ENCODE assay signal across 17 cellular contexts in the genomic region with DNA sequence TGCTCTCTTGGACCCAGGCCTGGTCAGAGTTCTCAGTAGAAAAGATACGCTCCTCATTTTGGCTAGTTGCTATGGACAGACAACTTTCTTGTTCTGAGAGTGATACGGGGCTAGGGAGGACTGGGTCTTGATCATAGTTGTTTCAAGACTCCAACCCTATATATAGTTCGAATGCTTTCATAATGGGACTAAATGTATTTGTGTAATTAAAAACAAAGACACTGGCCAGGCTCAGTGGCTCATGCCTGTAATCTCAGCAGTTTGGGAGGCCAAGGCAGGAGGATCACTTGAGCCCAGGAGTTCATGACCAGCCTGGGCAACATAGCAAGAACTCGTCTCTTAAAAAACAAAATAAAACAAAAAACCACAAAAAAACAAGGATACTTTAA. TPM values are rescaled to one million over a fixed set of nuclear protein-coding genes. Genes with fewer than 3 reads are reported as not detected.
DNase-seq lines count a peak whose midpoint lies in the region; ATAC-seq, FAIRE-seq and TF ChIP-seq lines count a peak whose summit lies in the region.
"Had no signal": no experiment of that assay in that cellular context is flagged by ENCODE, and none has a peak within 500 bp of the region (broad histone marks: within the 10 kb centered on the region; RNA-seq: fewer than 3 reads in every experiment).

No MANE protein-coding gene starts in this region.

- H3K27me3 Mint-ChIP-seq in T-helper 1 cell treated with Interleukin-12 subunit alpha and Interleukin-12 subunit beta and Interleukin-4 antibody, amounts not matched to agents 30 μg/mL and 1 μg/mL, for 36 hours (ENCODE audit: low read depth): no peaks in the 10 kb centered on the region
- H3K27me3 Mint-ChIP-seq in CD4-positive, alpha-beta T cell: no peaks in the 10 kb centered on the region
- no peaks in the 10 kb centered on the region for H3K27me3 Mint-ChIP-seq in activated CD8-positive, alpha-beta T cell treated with anti-CD3 and anti-CD28 coated beads, Interleukin-2, amount 10 ng/mL, durations not matched to agents 7 days and 5 days (ENCODE audit: low read depth)
- no peaks in the 10 kb centered on the region for H3K27me3 Mint-ChIP-seq in naive thymus-derived CD8-positive, alpha-beta T cell

- 82 to 97% (median 94%) methylated on average over 4 of the region's 4 CpGs for WGBS in small intestine, 3 donors

- intact Hi-C loops in CD4-positive, alpha-beta T cell (cut with DNase I, micrococcal nuclease): no loop called here

- peak overlapping the region; percentile 44 for H3K27ac ChIP-seq in CD4-positive, alpha-beta T cell (ENCODE audit: low read depth, low read length)
- no peak overlapping the region for H3K27ac ChIP-seq in small intestine (ENCODE audit: low read depth in 1 of 2, low read length in 1 of 2)
- H3K27ac ChIP-seq: 22Rv1, C4-2B, foreskin keratinocyte, lower lobe of right lung had no signal

- CTCF ChIA-PET in CD4-positive, alpha-beta T cell (lab: Charles Lee): interaction anchor here (1.3 to 23.0 kb wide), 2 partner anchors 8 to 19 kb away, joined by 4 to 278 read pairs; a partner anchor contains a TSS
- CTCF ChIA-PET in activated CD8-positive, alpha-beta T cell treated with anti-CD3 and anti-CD28 coated beads, Interleukin-2, amount 10 ng/mL, durations not matched to agents 7 days and 5 days (lab: Charles Lee): interaction anchor here (15.7 kb wide), 1 partner anchor 18 kb away, joined by 346 read pairs; a partner anchor contains a TSS

- no peaks in the 10 kb centered on the region for H3K9me3 ChIP-seq in CD4-positive, alpha-beta T cell (ENCODE audit: control insufficient read depth, low read length)
- no peaks in the 10 kb centered on the region for H3K9me3 ChIP-seq in small intestine (ENCODE audit: control insufficient read depth, low read depth)
- H3K9me3 ChIP-seq: lower lobe of right lung had no signal

- TF ChIP-seq CTCF in CD4-positive, alpha-beta T cell (IDR thresholded peaks at IDR 0.05): no peak

- H3K4me3 Mint-ChIP-seq in T-helper 1 cell treated with Interleukin-12 subunit alpha and Interleukin-12 subunit beta and Interleukin-4 antibody, amounts not matched to agents 30 μg/mL and 1 μg/mL, for 36 hours: peak overlapping the region; percentile 64
- peak overlapping the region; percentile 87 for H3K4me3 Mint-ChIP-seq in CD4-positive, alpha-beta T cell
- H3K4me3 Mint-ChIP-seq in activated CD8-positive, alpha-beta T cell treated with anti-CD3 and anti-CD28 coated beads, Interleukin-2, amount 10 ng/mL, durations not matched to agents 7 days and 5 days: no peak overlapping the region
- H3K4me3 Mint-ChIP-seq in naive thymus-derived CD8-positive, alpha-beta T cell: peak overlapping the region; percentile 66 to 90 (median 82)
- H3K4me3 Mint-ChIP-seq: neural crest cell had no signal

- no peak for DNase-seq in T-helper 1 cell
- DNase-seq in CD4-positive, alpha-beta T cell: no peak
- DNase-seq in activated CD8-positive, alpha-beta T cell treated with anti-CD3 and anti-CD28 coated beads, Interleukin-2, amount 10 ng/mL, durations not matched to agents 7 days and 5 days: no peak
- DNase-seq in naive thymus-derived CD8-positive, alpha-beta T cell: peak in 1 of 10 donors; percentile 7
- DNase-seq in small intestine: no peak
- no peak for DNase-seq in left lobe of liver (ENCODE audit: low spot score)
- DNase-seq: foreskin keratinocyte, lower lobe of right lung, NCI-H1105, NCI-H2171 treated with DMSO at 0.1 percent for 48 hours, RPMI8226 had no signal

- peaks cover 2 to 4% of the 10 kb centered on the region in 2 donors for H3K36me3 ChIP-seq in small intestine (ENCODE audit: control insufficient read depth in 2 of 2, insufficient read depth in 2 of 2, low read length in 2 of 2)

- peaks cover 45% of the 10 kb centered on the region for H3K36me3 Mint-ChIP-seq in T-helper 1 cell treated with Interleukin-12 subunit alpha and Interleukin-12 subunit beta and Interleukin-4 antibody, amounts not matched to agents 30 μg/mL and 1 μg/mL, for 36 hours (ENCODE audit: low read depth)
- peaks cover 67% of the 10 kb centered on the region for H3K36me3 Mint-ChIP-seq in CD4-positive, alpha-beta T cell (ENCODE audit: low read depth)
- peaks cover 61% of the 10 kb centered on the region for H3K36me3 Mint-ChIP-seq in activated CD8-positive, alpha-beta T cell treated with anti-CD3 and anti-CD28 coated beads, Interleukin-2, amount 10 ng/mL, durations not matched to agents 7 days and 5 days (ENCODE audit: low read depth)
- peaks cover 0 to 44% (median 10%) of the 10 kb centered on the region in 3 donors for H3K36me3 Mint-ChIP-seq in naive thymus-derived CD8-positive, alpha-beta T cell

- FAIRE-seq in small intestine (lab: Jason Lieb, UNC): no peak

- H3K27me3 ChIP-seq in CD4-positive, alpha-beta T cell (ENCODE audit: control insufficient read depth, insufficient read depth, low read length): no peaks in the 10 kb centered on the region
- no peaks in the 10 kb centered on the region for H3K27me3 ChIP-seq in small intestine (ENCODE audit: control insufficient read depth in 2 of 2, insufficient read depth in 2 of 2, low read length in 2 of 2)
- H3K27me3 ChIP-seq: foreskin keratinocyte had no signal

- no peaks in the 10 kb centered on the region for H3K9me3 Mint-ChIP-seq in T-helper 1 cell treated with Interleukin-12 subunit alpha and Interleukin-12 subunit beta and Interleukin-4 antibody, amounts not matched to agents 30 μg/mL and 1 μg/mL, for 36 hours
- no peaks in the 10 kb centered on the region for H3K9me3 Mint-ChIP-seq in CD4-positive, alpha-beta T cell
- no peaks in the 10 kb centered on the region for H3K9me3 Mint-ChIP-seq in activated CD8-positive, alpha-beta T cell treated with anti-CD3 and anti-CD28 coated beads, Interleukin-2, amount 10 ng/mL, durations not matched to agents 7 days and 5 days (ENCODE audit: insufficient read depth)
- H3K9me3 Mint-ChIP-seq in naive thymus-derived CD8-positive, alpha-beta T cell: no peaks in the 10 kb centered on the region
- H3K9me3 Mint-ChIP-seq: neural crest cell had no signal

- no peak for ATAC-seq in CD4-positive, alpha-beta T cell (ENCODE audit: poor library complexity)
- ATAC-seq in activated CD8-positive, alpha-beta T cell treated with anti-CD3 and anti-CD28 coated beads, Interleukin-2, amount 10 ng/mL, durations not matched to agents 7 days and 5 days: no peak
- no peak for ATAC-seq in naive thymus-derived CD8-positive, alpha-beta T cell
- ATAC-seq in HG03457 (IDR thresholded peaks at IDR 0.05; ENCODE audit: unreplicated experiment) (no peak), left lobe of liver (no peak)
- ATAC-seq: foreskin keratinocyte, HCT116, lower lobe of right lung had no signal

- peaks cover 62% of the 10 kb centered on the region for H3K4me1 Mint-ChIP-seq in T-helper 1 cell treated with Interleukin-12 subunit alpha and Interleukin-12 subunit beta and Interleukin-4 antibody, amounts not matched to agents 30 μg/mL and 1 μg/mL, for 36 hours (ENCODE audit: low read depth)
- peaks cover 77% of the 10 kb centered on the region for H3K4me1 Mint-ChIP-seq in CD4-positive, alpha-beta T cell (ENCODE audit: low read depth)
- peaks cover 75% of the 10 kb centered on the region for H3K4me1 Mint-ChIP-seq in activated CD8-positive, alpha-beta T cell treated with anti-CD3 and anti-CD28 coated beads, Interleukin-2, amount 10 ng/mL, durations not matched to agents 7 days and 5 days (ENCODE audit: low read depth)
- H3K4me1 Mint-ChIP-seq in naive thymus-derived CD8-positive, alpha-beta T cell: peaks cover 43 to 78% (median 73%) of the 10 kb centered on the region in 4 donors
- H3K4me1 Mint-ChIP-seq: neural crest cell had no signal

- H3K4me1 ChIP-seq in small intestine (ENCODE audit: control insufficient read depth in 2 of 2, insufficient read depth in 1 of 2, low read depth in 1 of 2, low read length in 1 of 2): peaks cover 0 to 4% of the 10 kb centered on the region in 2 donors

- H3K27ac Mint-ChIP-seq in T-helper 1 cell treated with Interleukin-12 subunit alpha and Interleukin-12 subunit beta and Interleukin-4 antibody, amounts not matched to agents 30 μg/mL and 1 μg/mL, for 36 hours: peak overlapping the region; percentile 86
- peak overlapping the region; percentile 87 for H3K27ac Mint-ChIP-seq in CD4-positive, alpha-beta T cell
- peak overlapping the region; percentile 74 for H3K27ac Mint-ChIP-seq in activated CD8-positive, alpha-beta T cell treated with anti-CD3 and anti-CD28 coated beads, Interleukin-2, amount 10 ng/mL, durations not matched to agents 7 days and 5 days
- peak overlapping the region; percentile 86 to 98 (median 91) for H3K27ac Mint-ChIP-seq in naive thymus-derived CD8-positive, alpha-beta T cell

- no peak overlapping the region for H3K4me3 ChIP-seq in small intestine (ENCODE audit: low read depth in 1 of 2, low read length in 2 of 2)
- H3K4me3 ChIP-seq: lower lobe of right lung had no signal

- POLR2A ChIA-PET in CD4-positive, alpha-beta T cell (lab: Charles Lee): interaction anchor here (11.6 to 14.1 kb wide), 2 partner anchors 10 to 19 kb away, joined by 151 to 271 read pairs; a partner anchor contains a TSS
- POLR2A ChIA-PET in activated CD8-positive, alpha-beta T cell treated with anti-CD3 and anti-CD28 coated beads, Interleukin-2, amount 10 ng/mL, durations not matched to agents 7 days and 5 days (lab: Charles Lee): no interaction called here
- POLR2A ChIA-PET in naive thymus-derived CD8-positive, alpha-beta T cell (lab: Charles Lee): interaction anchor here (34.3 to 40.3 kb wide), 2 partner anchors 6 to 13 kb away, joined by 1294 read pairs; a partner anchor contains a TSS

RNA-seq across cellular contexts. Expression of a gene that starts 17.7 kb away (rescaled TPM):
- 100 to 1,000 TPM; 187 to 197 TPM for total RNA-seq in CD4-positive, alpha-beta T cell
- total RNA-seq in activated CD8-positive, alpha-beta T cell treated with anti-CD3 and anti-CD28 coated beads, Interleukin-2, amount 10 ng/mL, durations not matched to agents 7 days and 5 days: 10 to 100 TPM; 84.1 to 85.0 TPM
- 100 to 1,000 TPM; 211 to 228 TPM for total RNA-seq in naive thymus-derived CD8-positive, alpha-beta T cell
- 10 to 100 TPM; 14.3 to 20.2 (median 19.2) TPM for polyA plus RNA-seq in naive thymus-derived CD8-positive, alpha-beta T cell
- 1 to 10 TPM; 2.0 to 8.5 (median 4.9) TPM for polyA plus RNA-seq in small intestine
- total RNA-seq in left lobe of liver: 1.6 TPM

RNA-seq across cellular contexts. Expression of a gene that starts 28.7 kb away (rescaled TPM):
- 10 to 100 TPM; 29.0 to 32.1 TPM for total RNA-seq in CD4-positive, alpha-beta T cell
- 10 to 100 TPM; 26.3 to 30.7 TPM for total RNA-seq in activated CD8-positive, alpha-beta T cell treated with anti-CD3 and anti-CD28 coated beads, Interleukin-2, amount 10 ng/mL, durations not matched to agents 7 days and 5 days
- 10 to 100 TPM; 46.0 to 52.0 TPM for total RNA-seq in naive thymus-derived CD8-positive, alpha-beta T cell
- polyA plus RNA-seq in naive thymus-derived CD8-positive, alpha-beta T cell: 10 to 100 TPM; 18.8 to 27.5 (median 23.3) TPM
- polyA plus RNA-seq in small intestine: 1 to 10 TPM; 3.8 to 6.6 (median 5.1) TPM
- 5.8 TPM for total RNA-seq in left lobe of liver

RNA-seq across cellular contexts. Expression of a gene that starts 28.8 kb away (rescaled TPM):
- total RNA-seq in CD4-positive, alpha-beta T cell: 10 to 100 TPM; 46.3 to 51.0 TPM
- 10 to 100 TPM; 70.4 to 73.2 TPM for total RNA-seq in activated CD8-positive, alpha-beta T cell treated with anti-CD3 and anti-CD28 coated beads, Interleukin-2, amount 10 ng/mL, durations not matched to agents 7 days and 5 days
- 100 to 1,000 TPM; 110 to 112 TPM for total RNA-seq in naive thymus-derived CD8-positive, alpha-beta T cell
- 10 to 100 TPM; 35.7 to 49.9 (median 43.2) TPM for polyA plus RNA-seq in naive thymus-derived CD8-positive, alpha-beta T cell
- polyA plus RNA-seq in small intestine: 10 to 100 TPM; 13.6 to 26.7 (median 13.8) TPM
- total RNA-seq in left lobe of liver: 27.7 TPM

RNA-seq across cellular contexts. Expression of a gene that starts 36.9 kb away (rescaled TPM):
- 1 to 10 TPM; 4.3 to 4.7 TPM for total RNA-seq in CD4-positive, alpha-beta T cell
- total RNA-seq in activated CD8-positive, alpha-beta T cell treated with anti-CD3 and anti-CD28 coated beads, Interleukin-2, amount 10 ng/mL, durations not matched to agents 7 days and 5 days: 1 to 10 TPM; 8.6 to 9.4 TPM
- total RNA-seq in naive thymus-derived CD8-positive, alpha-beta T cell: 1 to 10 TPM; 6.3 to 8.0 TPM
- 1 to 10 TPM; 2.4 to 9.6 (median 4.6) TPM for polyA plus RNA-seq in naive thymus-derived CD8-positive, alpha-beta T cell
- polyA plus RNA-seq in small intestine: 1 to 10 TPM; 5.4 to 7.4 (median 5.7) TPM
- total RNA-seq in left lobe of liver: 12.5 TPM

RNA-seq across cellular contexts. Expression of a gene that starts 46.1 kb away (rescaled TPM):
- total RNA-seq in CD4-positive, alpha-beta T cell: not detected
- total RNA-seq in activated CD8-positive, alpha-beta T cell treated with anti-CD3 and anti-CD28 coated beads, Interleukin-2, amount 10 ng/mL, durations not matched to agents 7 days and 5 days: under 1 TPM in 1 of 2 experiments, not detected in 1; 0.18 TPM
- total RNA-seq in naive thymus-derived CD8-positive, alpha-beta T cell: under 1 TPM; 0.22 to 0.36 TPM
- under 1 TPM in 1 of 3 donors, not detected in 2; 0.64 TPM for polyA plus RNA-seq in naive thymus-derived CD8-positive, alpha-beta T cell
- 10 to 100 TPM; 14.3 to 21.5 (median 15.9) TPM for polyA plus RNA-seq in small intestine
- 78.9 TPM for total RNA-seq in left lobe of liver

Comparison
In these comparisons a context has a peak if more than half of its experiments do, and no peak if none do; other contexts are left out.
1. RNA of a gene that starts 17.7 kb away (total RNA-seq): 211 to 228 TPM in naive thymus-derived CD8-positive, alpha-beta T cell, 187 to 197 TPM in CD4-positive, alpha-beta T cell and 84.1 to 85.0 TPM in activated CD8-positive, alpha-beta T cell treated with anti-CD3 and anti-CD28 coated beads, Interleukin-2, amount 10 ng/mL, durations not matched to agents 7 days and 5 days; 1.6 TPM in left lobe of liver (single experiment); every median in the first group is over 10 times any median in the second.
2. Peak in every context shown above with its lines, with median percentiles within 50 percentile points of each other: H3K27ac Mint-ChIP-seq.